Comparison of ENCODE assay signal across 8 cellular contexts in genomic region chr6:2846873-2847224, GRCh38. TPM values are rescaled to one million over a fixed set of nuclear protein-coding genes. Genes with fewer than 3 reads are reported as not detected.
A peak's percentile ranks its signal among the peaks of the same experiment; 100 is the strongest.
DNase-seq lines count a peak whose midpoint lies in the region; ATAC-seq and TF ChIP-seq lines count a peak whose summit lies in the region.

No MANE protein-coding gene starts in this region.

- H3F3A ChIP-seq in GM23248 (ENCODE audit: insufficient read depth) = peaks cover 29% of the 10 kb centered on the region

- H3K27me3 Mint-ChIP-seq in WTC11 (ENCODE audit: low read depth) = no peaks in the 10 kb centered on the region; the same call in 1 of the 2 replicates

- peak overlapping the region; percentile 76 for H3K27ac Mint-ChIP-seq in WTC11
- peak overlapping the region; percentile 12 for H3K27ac Mint-ChIP-seq in stimulated activated effector memory CD8-positive, alpha-beta T cell treated with anti-CD3 and anti-CD28 coated beads, Interleukin-12 subunit alpha, Interleukin-12 subunit beta, amount 100 ng/mL, for 72 hours

- CTCF ChIA-PET in WTC11 (lab: Charles Lee) = interaction anchor here (0.8 to 3.5 kb wide), 33 partner anchors 8 to 220 kb away, joined by 3 to 70 read pairs (median 6); partner anchors contain the start of genes NQO2 and WRNIP1

- H3K4me2 ChIP-seq in GM23248 (ENCODE audit: unreplicated experiment) = peak overlapping the region; percentile 79

- H3K4me3 ChIP-seq in GM23248 (peak overlapping the region; percentile 52), foreskin fibroblast (ENCODE audit: low read depth in 1 of 2, low read length in 2 of 2) (peak overlapping the region; percentile 28), WERI-Rb-1 (ENCODE audit: low read depth, low read length) (no peak overlapping the region)

- 0 out of 2 replicates have a peak, but pooled peaks cover 6% of the 10 kb centered on the region for H3K9me3 Mint-ChIP-seq in WTC11
- no peaks in the 10 kb centered on the region for H3K9me3 Mint-ChIP-seq in stimulated activated effector memory CD8-positive, alpha-beta T cell treated with anti-CD3 and anti-CD28 coated beads, Interleukin-12 subunit alpha, Interleukin-12 subunit beta, amount 100 ng/mL, for 72 hours

- H3K36me3 ChIP-seq in GM23248 (ENCODE audit: low read depth) (no peaks in the 10 kb centered on the region), WERI-Rb-1 (no peaks in the 10 kb centered on the region)

- H4K20me1 ChIP-seq in GM23248 (ENCODE audit: insufficient read depth) = no peaks in the 10 kb centered on the region

- no peaks in the 10 kb centered on the region for H3K36me3 Mint-ChIP-seq in WTC11
- H3K36me3 Mint-ChIP-seq in stimulated activated effector memory CD8-positive, alpha-beta T cell treated with anti-CD3 and anti-CD28 coated beads, Interleukin-12 subunit alpha, Interleukin-12 subunit beta, amount 100 ng/mL, for 72 hours = no peaks in the 10 kb centered on the region

- DNase-seq in GM23248 (no peak), WTC11 (ENCODE audit: low spot score) (no peak), foreskin fibroblast (no peak), ecto neural progenitor cell (ENCODE audit: low spot score) (no peak), WERI-Rb-1 (no peak)
- DNase-seq in stimulated activated effector memory CD8-positive, alpha-beta T cell treated with anti-CD3 and anti-CD28 coated beads, Interleukin-12 subunit alpha, Interleukin-12 subunit beta, amount 100 ng/mL, for 72 hours (ENCODE audit: low spot score in 2 of 2) = no peak
- DNase-seq in stimulated activated CD4-positive, alpha-beta T cell treated with anti-CD3 and anti-CD28 coated beads, Interleukin-12 subunit alpha, Interleukin-12 subunit beta, amount 100 ng/mL, for 4 hours = no peak

- H3K4me1 ChIP-seq in GM23248 (ENCODE audit: insufficient read depth) = peaks cover 27% of the 10 kb centered on the region

- no peaks in the 10 kb centered on the region for H3K27me3 ChIP-seq in GM23248 (replicated peaks; ENCODE audit: insufficient read depth)
- no peaks in the 10 kb centered on the region for H3K27me3 ChIP-seq in WERI-Rb-1 (ENCODE audit: insufficient read depth, low read depth, severe bottlenecking)

- H3K9ac ChIP-seq in GM23248 = peak overlapping the region; percentile 56

- H3K27ac ChIP-seq in GM23248 = peak overlapping the region; percentile 67
- H3K27ac ChIP-seq in WERI-Rb-1 = no peak overlapping the region; the same call in 1 of the 2 replicates

- ATAC-seq in WTC11 (no peak), GM18520 (IDR thresholded peaks at IDR 0.05; ENCODE audit: unreplicated experiment) (no peak)
- ATAC-seq in stimulated activated effector memory CD8-positive, alpha-beta T cell treated with anti-CD3 and anti-CD28 coated beads, Interleukin-12 subunit alpha, Interleukin-12 subunit beta, amount 100 ng/mL, for 72 hours = no peak

- H3K79me2 ChIP-seq in GM23248 (ENCODE audit: insufficient read depth) = no peaks in the 10 kb centered on the region

- H3K4me1 Mint-ChIP-seq in WTC11 = peaks cover 41% of the 10 kb centered on the region
- H3K4me1 Mint-ChIP-seq in stimulated activated effector memory CD8-positive, alpha-beta T cell treated with anti-CD3 and anti-CD28 coated beads, Interleukin-12 subunit alpha, Interleukin-12 subunit beta, amount 100 ng/mL, for 72 hours = peaks cover 56% of the 10 kb centered on the region

- H3K4me3 Mint-ChIP-seq in WTC11 = no peak overlapping the region
- H3K4me3 Mint-ChIP-seq in stimulated activated effector memory CD8-positive, alpha-beta T cell treated with anti-CD3 and anti-CD28 coated beads, Interleukin-12 subunit alpha, Interleukin-12 subunit beta, amount 100 ng/mL, for 72 hours = peak overlapping the region; percentile 52

- H2AFZ ChIP-seq in GM23248 = peak overlapping the region; percentile 75

- TF ChIP-seq CTCF in WTC11 (IDR thresholded peaks at IDR 0.05) = no peak
- TF ChIP-seq CTCF in foreskin fibroblast (IDR thresholded peaks at IDR 0.05; ENCODE audit: low read depth, low read length) = no peak
- no peak for TF ChIP-seq CTCF in WERI-Rb-1 (IDR thresholded peaks at IDR 0.05; ENCODE audit: low read depth, low read length)

- POLR2A ChIA-PET in WTC11 (lab: Charles Lee) = interaction anchor here (1.3 kb wide), 1 partner anchor 143 kb away, joined by 3 read pairs; no protein-coding TSS in a partner anchor

- no peaks in the 10 kb centered on the region for H3K9me2 ChIP-seq in GM23248 (ENCODE audit: insufficient read depth)

- in situ Hi-C loops in GM23248 (cut with MboI) = no loop called here

- WGBS in GM23248 (ENCODE audit: low coverage in 1 of 2, low lambda C conversion rate in 2 of 2, missing lambda C conversion rate in 2 of 2), 2 experiments = 38 to 61% methylated on average over 1 of the region's 1 CpG

- no peaks in the 10 kb centered on the region for H3K9me3 ChIP-seq in GM23248 (ENCODE audit: low read depth)
- H3K9me3 ChIP-seq in WERI-Rb-1 (ENCODE audit: severe bottlenecking) = no peaks in the 10 kb centered on the region

TF ChIP-seq in WTC11, 78 proteins besides CTCF, POLR2A, EP300 and RAD21 (continues in another document):
- TF ChIP-seq FOXJ3 (CRISPR knock-in tag; IDR thresholded peaks at IDR 0.05; ENCODE audit: borderline replicate concordance) (no peak), ATF6 (CRISPR knock-in tag; IDR thresholded peaks at IDR 0.05) (no peak), FOXP4 (CRISPR knock-in tag; IDR thresholded peaks at IDR 0.05) (no peak), NFYB (CRISPR knock-in tag; conservative IDR thresholded peaks at IDR 0.05; ENCODE audit: low read depth) (no peak), AR (CRISPR knock-in tag; IDR thresholded peaks at IDR 0.05) (no peak), TP53 (CRISPR knock-in tag; IDR thresholded peaks at IDR 0.05) (no peak), ZNF317 (CRISPR knock-in tag; IDR thresholded peaks at IDR 0.05; ENCODE audit: borderline replicate concordance, low read depth) (no peak), MAX (CRISPR knock-in tag; IDR thresholded peaks at IDR 0.05) (no peak), ZNF219 (CRISPR knock-in tag; IDR thresholded peaks at IDR 0.05; ENCODE audit: borderline replicate concordance) (no peak), ZNF263 (CRISPR knock-in tag; IDR thresholded peaks at IDR 0.05; ENCODE audit: low read depth) (no peak), ELF4 (CRISPR knock-in tag; IDR thresholded peaks at IDR 0.05; ENCODE audit: low read depth) (no peak)

RNA-seq across cellular contexts. Expression of gene SERPINB1, which starts 5.2 kb away (rescaled TPM):
- total RNA-seq in GM23248 (2014; rRNA removed; shearing (Covaris generic)) = 13.8 and 28.3 TPM in 2 replicates
- 32.5 and 32.8 TPM in 2 replicates for polyA plus RNA-seq in GM23248 (2016; fragmentation: Nextera tagmentation; extraction: Ambion mirVana)
- 14.8 to 21.1 TPM (median 16.9 TPM) in 3 replicates for total RNA-seq in WTC11 (2021)

RNA-seq across cellular contexts. Expression of gene SERPINB9, which starts 56.3 kb away (rescaled TPM):
- total RNA-seq in GM23248 (2014; rRNA removed; shearing (Covaris generic)) = 1.1 and 2.4 TPM in 2 replicates
- 0.91 and 1.1 TPM in 2 replicates for polyA plus RNA-seq in GM23248 (2016; fragmentation: Nextera tagmentation; extraction: Ambion mirVana)
- total RNA-seq in WTC11 (2021) = 39.5 to 43.7 TPM (median 41.6 TPM) in 3 replicates

Comparison
In these comparisons a context has a peak if more than half of its experiments do, and no peak if none do; other contexts are left out.
1. RNA of gene SERPINB9, which starts 56.3 kb away (total RNA-seq): 39.5 to 43.7 TPM in WTC11; 1.1 to 2.4 TPM in GM23248; every median in the first group is over 10 times any median in the second.